16 cellular contexts compared by ENCODE assay signal in the genomic region with DNA sequence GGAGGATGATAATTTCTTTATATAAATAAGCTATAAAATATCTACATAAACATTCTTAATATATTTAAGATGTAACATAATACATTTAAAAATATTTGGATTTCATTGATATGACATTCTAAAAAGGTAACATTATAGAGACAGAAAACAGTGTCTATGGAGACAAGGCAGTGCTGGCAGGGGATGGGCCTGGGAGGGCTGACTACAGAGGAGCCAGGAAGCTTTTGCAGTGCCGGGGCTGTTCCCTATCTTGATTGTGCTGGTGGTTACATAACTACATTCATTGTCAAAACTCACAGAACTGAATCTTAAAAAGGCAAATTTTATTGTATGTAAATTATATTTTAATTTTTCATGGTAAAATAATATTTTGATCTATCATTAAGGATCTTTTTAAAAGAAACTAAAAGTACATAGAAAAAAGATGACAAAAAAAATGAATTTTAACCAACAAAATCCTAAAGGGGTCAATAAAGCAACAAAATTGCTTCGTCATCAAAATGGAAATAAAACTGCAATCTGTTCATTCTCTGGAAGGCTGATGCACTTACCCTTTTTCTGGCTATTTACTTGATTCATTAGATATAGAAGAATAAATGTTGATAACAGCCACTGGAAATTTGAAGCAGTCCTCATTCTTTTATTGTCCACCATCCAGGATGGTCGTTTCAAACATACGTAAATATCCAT. TPM values are rescaled to one million over a fixed set of nuclear protein-coding genes. Genes with fewer than 3 reads are reported as not detected.
"Had no signal": no experiment of that assay in that cellular context is flagged by ENCODE, and none has a peak within 500 bp of the region (broad histone marks: within the 10 kb centered on the region; RNA-seq: fewer than 3 reads in every experiment).

No MANE protein-coding gene starts in this region.

- H3K9me3 ChIP-seq: psoas muscle, sigmoid colon had no signal

- ATAC-seq: psoas muscle had no signal

- H3K4me3 ChIP-seq: adrenal gland, coronary artery, psoas muscle, sigmoid colon had no signal

- H3K27ac ChIP-seq: adrenal gland, coronary artery, psoas muscle, sigmoid colon had no signal

- H3K27me3 ChIP-seq: adrenal gland, sigmoid colon had no signal

- DNase-seq: activated B cell treated with CpG ODN at 0.5 μM for 24 hours; activated CD4-positive, alpha-beta T cell treated with anti-CD3 and anti-CD28 coated beads, Interleukin-2, amount 10 ng/mL, durations not matched to agents 7 days and 5 days; activated CD8-positive, alpha-beta memory T cell treated with anti-CD3 and anti-CD28 coated beads for 24 hours; activated naive CD4-positive, alpha-beta T cell treated with anti-CD3 and anti-CD28 coated beads, Interleukin-2, amount 50 U/mL, for 16 hours; activated T-cell treated with anti-CD3 and anti-CD28 coated beads for 4 hours; adrenal gland; effector CD4-positive, alpha-beta T cell; left cardiac atrium; occipital lobe; psoas muscle; sigmoid colon; stimulated activated CD4-positive, alpha-beta T cell treated with anti-CD3 and anti-CD28 coated beads, Interleukin-2, amount 100 ng/mL, for 24 hours; stimulated activated naive CD4-positive, alpha-beta T cell; T-helper 1 cell; trophoblast cell had no signal

RNA-seq across cellular contexts. Expression of a gene that starts 26.3 kb away (rescaled TPM):
- total RNA-seq: activated B cell treated with CpG ODN at 0.5 μM for 24 hours had no signal
